In the genomic region with DNA sequence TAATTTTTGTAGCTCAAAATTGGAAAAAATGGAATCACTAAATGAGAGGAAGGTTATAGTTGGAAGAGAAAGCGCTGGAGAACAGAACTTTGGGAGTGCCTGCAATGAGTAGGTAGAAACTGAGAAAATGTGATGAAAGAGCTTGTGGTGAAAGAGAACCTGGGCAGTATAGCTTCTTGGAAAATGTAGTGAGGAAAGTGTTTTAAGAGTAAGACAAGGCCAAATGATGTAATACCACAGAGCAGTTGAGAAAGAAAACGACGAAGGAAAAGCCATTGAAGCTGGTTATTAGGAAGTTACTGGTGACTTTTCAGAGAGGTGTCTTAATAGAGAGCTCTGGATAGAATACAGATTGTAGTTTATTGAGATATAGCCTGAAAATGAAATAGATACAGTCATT, we compare ENCODE assay signal across 1 cellular context.
TF ChIP-seq lines count a peak whose summit lies in the region.

No MANE protein-coding gene starts in this region.

TF ChIP-seq in SK-N-SH, 30 proteins besides CTCF, POLR2A, EP300 and RAD21 (continued from another document):
- TF ChIP-seq, protein P1, sequence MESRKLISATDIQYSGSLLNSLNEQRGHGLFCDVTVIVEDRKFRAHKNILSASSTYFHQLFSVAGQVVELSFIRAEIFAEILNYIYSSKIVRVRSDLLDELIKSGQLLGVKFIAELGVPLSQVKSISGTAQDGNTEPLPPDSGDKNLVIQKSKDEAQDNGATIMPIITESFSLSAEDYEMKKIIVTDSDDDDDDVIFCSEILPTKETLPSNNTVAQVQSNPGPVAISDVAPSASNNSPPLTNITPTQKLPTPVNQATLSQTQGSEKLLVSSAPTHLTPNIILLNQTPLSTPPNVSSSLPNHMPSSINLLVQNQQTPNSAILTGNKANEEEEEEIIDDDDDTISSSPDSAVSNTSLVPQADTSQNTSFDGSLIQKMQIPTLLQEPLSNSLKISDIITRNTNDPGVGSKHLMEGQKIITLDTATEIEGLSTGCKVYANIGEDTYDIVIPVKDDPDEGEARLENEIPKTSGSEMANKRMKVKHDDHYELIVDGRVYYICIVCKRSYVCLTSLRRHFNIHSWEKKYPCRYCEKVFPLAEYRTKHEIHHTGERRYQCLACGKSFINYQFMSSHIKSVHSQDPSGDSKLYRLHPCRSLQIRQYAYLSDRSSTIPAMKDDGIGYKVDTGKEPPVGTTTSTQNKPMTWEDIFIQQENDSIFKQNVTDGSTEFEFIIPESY (IDR thresholded peaks at IDR 0.05; ENCODE audit: borderline replicate concordance, low read depth) = no peak
- TF ChIP-seq TEAD4 (IDR thresholded peaks at IDR 0.05; ENCODE audit: borderline replicate concordance, insufficient read depth) (no peak), TCF12 (IDR thresholded peaks at IDR 0.05) (no peak), SIN3A (IDR thresholded peaks at IDR 0.05; ENCODE audit: borderline replicate concordance, low read depth, low read length) (no peak), POLR2AphosphoS5 (IDR thresholded peaks at IDR 0.05; ENCODE audit: low read depth, low read length) (no peak), EZH2phosphoT487 (IDR thresholded peaks at IDR 0.05; ENCODE audit: borderline replicate concordance, low read depth) (no peak), GABPA (IDR thresholded peaks at IDR 0.05; ENCODE audit: low read depth) (no peak)
- TF ChIP-seq, protein P2, sequence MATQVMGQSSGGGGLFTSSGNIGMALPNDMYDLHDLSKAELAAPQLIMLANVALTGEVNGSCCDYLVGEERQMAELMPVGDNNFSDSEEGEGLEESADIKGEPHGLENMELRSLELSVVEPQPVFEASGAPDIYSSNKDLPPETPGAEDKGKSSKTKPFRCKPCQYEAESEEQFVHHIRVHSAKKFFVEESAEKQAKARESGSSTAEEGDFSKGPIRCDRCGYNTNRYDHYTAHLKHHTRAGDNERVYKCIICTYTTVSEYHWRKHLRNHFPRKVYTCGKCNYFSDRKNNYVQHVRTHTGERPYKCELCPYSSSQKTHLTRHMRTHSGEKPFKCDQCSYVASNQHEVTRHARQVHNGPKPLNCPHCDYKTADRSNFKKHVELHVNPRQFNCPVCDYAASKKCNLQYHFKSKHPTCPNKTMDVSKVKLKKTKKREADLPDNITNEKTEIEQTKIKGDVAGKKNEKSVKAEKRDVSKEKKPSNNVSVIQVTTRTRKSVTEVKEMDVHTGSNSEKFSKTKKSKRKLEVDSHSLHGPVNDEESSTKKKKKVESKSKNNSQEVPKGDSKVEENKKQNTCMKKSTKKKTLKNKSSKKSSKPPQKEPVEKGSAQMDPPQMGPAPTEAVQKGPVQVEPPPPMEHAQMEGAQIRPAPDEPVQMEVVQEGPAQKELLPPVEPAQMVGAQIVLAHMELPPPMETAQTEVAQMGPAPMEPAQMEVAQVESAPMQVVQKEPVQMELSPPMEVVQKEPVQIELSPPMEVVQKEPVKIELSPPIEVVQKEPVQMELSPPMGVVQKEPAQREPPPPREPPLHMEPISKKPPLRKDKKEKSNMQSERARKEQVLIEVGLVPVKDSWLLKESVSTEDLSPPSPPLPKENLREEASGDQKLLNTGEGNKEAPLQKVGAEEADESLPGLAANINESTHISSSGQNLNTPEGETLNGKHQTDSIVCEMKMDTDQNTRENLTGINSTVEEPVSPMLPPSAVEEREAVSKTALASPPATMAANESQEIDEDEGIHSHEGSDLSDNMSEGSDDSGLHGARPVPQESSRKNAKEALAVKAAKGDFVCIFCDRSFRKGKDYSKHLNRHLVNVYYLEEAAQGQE (IDR thresholded peaks at IDR 0.05; ENCODE audit: low read depth, low read length) = no peak
- TF ChIP-seq, protein P3, sequence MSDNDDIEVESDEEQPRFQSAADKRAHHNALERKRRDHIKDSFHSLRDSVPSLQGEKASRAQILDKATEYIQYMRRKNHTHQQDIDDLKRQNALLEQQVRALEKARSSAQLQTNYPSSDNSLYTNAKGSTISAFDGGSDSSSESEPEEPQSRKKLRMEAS (IDR thresholded peaks at IDR 0.05; ENCODE audit: low read depth) = no peak
- TF ChIP-seq, protein P4, sequence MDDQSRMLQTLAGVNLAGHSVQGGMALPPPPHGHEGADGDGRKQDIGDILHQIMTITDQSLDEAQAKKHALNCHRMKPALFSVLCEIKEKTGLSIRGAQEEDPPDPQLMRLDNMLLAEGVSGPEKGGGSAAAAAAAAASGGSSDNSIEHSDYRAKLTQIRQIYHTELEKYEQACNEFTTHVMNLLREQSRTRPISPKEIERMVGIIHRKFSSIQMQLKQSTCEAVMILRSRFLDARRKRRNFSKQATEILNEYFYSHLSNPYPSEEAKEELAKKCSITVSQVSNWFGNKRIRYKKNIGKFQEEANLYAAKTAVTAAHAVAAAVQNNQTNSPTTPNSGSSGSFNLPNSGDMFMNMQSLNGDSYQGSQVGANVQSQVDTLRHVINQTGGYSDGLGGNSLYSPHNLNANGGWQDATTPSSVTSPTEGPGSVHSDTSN (IDR thresholded peaks at IDR 0.05) = no peak
